Comparison of ENCODE assay signal across 11 cellular contexts in genomic region chr1:214777364-214777763, GRCh38.
"Had no signal": no experiment of that assay in that cellular context is flagged by ENCODE, and none has a peak within 500 bp of the region (broad histone marks: within the 10 kb centered on the region; RNA-seq: fewer than 3 reads in every experiment).

No MANE protein-coding gene starts in this region.

- H3K4me1 ChIP-seq: HAP-1 had no signal

- H3K4me3 ChIP-seq: GM23248, GM23338, HAP-1 had no signal

- H3K4me1 Mint-ChIP-seq: GM23338, H9 had no signal

- FAIRE-seq: H1, H54 had no signal

- H3K36me3 ChIP-seq: HAP-1 had no signal

- H3K9me3 ChIP-seq: HAP-1 had no signal

- H3K9me3 Mint-ChIP-seq: GM23338, H9, HFFc6 had no signal

- H3K27ac ChIP-seq: GM23248 had no signal

- H3K4me3 Mint-ChIP-seq: GM23338, H9, HFFc6 had no signal

- ATAC-seq: GM23338, HCT116 had no signal

- DNase-seq: GM23248, GOT3, H7, H9, HCEC 1CT, HFFc6 had no signal

- H3K4me2 ChIP-seq: GM23338 had no signal

- H3K27ac Mint-ChIP-seq: GM23338, HFFc6 had no signal
